ENCODE assay signal across 8 cellular contexts in genomic region chr7:40604601-40605438, GRCh38.
DNase-seq lines count a peak whose midpoint lies in the region; ATAC-seq and TF ChIP-seq lines count a peak whose summit lies in the region.

No MANE protein-coding gene starts in this region.

- DNase-seq in activated CD4-positive, alpha-beta T cell treated with anti-CD3 and anti-CD28 coated beads for 48 hours: peak; percentile 40
- no peak for DNase-seq in activated CD4-positive, alpha-beta T cell treated with anti-CD3 and anti-CD28 coated beads, Interleukin-2, amount 50 U/mL, for 1 hour
- DNase-seq in Karpas-422: peak; percentile 80
- peak in 48 of 56 donors; percentile 0 to 69 (median 26) for DNase-seq in amygdala (lab: John Stamatoyannopoulos, UW)
- peak; percentile 41 for DNase-seq in iPS DF 6.9 (ENCODE audit: low read depth, low spot score)
- DNase-seq in spleen: peak; percentile 85
- DNase-seq in SKM-1 (lab: John Stamatoyannopoulos, UW; ENCODE audit: unreplicated experiment): no peak

- no CpG with 5 or more reads among the region's 17 CpGs for WGBS in iPS DF 6.9 (ENCODE audit: insufficient coverage, insufficient read length)
- WGBS in spleen, 5 donors: 27 to 39% (median 35%) methylated on average over 14 to 17 of the region's 17 CpGs

- H3K4me1 ChIP-seq in Karpas-422 (ENCODE audit: low read length) (no peaks in the 10 kb centered on the region), iPS DF 6.9 (ENCODE audit: control insufficient read depth, insufficient read depth, low read length) (no peaks in the 10 kb centered on the region), spleen (peaks cover 0 to 3% (median 0%) of the 10 kb centered on the region in 6 donors)

- H3K27me3 ChIP-seq in Karpas-422 (ENCODE audit: low read length) (no peaks in the 10 kb centered on the region), iPS DF 6.9 (ENCODE audit: control insufficient read depth, insufficient read depth, low read length) (no peaks in the 10 kb centered on the region), spleen (replicated peaks in 1 of 7) (no peaks in the 10 kb centered on the region)

- peak; percentile 89 for ATAC-seq in GM21619 (IDR thresholded peaks at IDR 0.05; ENCODE audit: unreplicated experiment)

- TF ChIP-seq CTCF in spleen (IDR thresholded peaks at IDR 0.05 in 8 of 11, conservative IDR thresholded peaks at IDR 0.05 in 3 of 11): peak in 8 of 11 experiments; percentile 25 to 66 (median 50)

- intact Hi-C loops in spleen (cut with DNase I; ENCODE audit: low total_unique reads): no loop called here

- H3K36me3 ChIP-seq in Karpas-422 (ENCODE audit: insufficient read depth, low read length) (no peaks in the 10 kb centered on the region), iPS DF 6.9 (ENCODE audit: control insufficient read depth, insufficient read depth, low read length) (no peaks in the 10 kb centered on the region), spleen (no peaks in the 10 kb centered on the region)

- H3K79me2 ChIP-seq in Karpas-422 (ENCODE audit: low read length): no peaks in the 10 kb centered on the region

- no peak overlapping the region for H3K9ac ChIP-seq in Karpas-422 (ENCODE audit: low read length)

- H4K20me1 ChIP-seq in Karpas-422 (ENCODE audit: insufficient read depth, low read depth, low read length): no peaks in the 10 kb centered on the region

- H3K9me3 ChIP-seq in Karpas-422 (ENCODE audit: low read length): no peaks in the 10 kb centered on the region
- no peaks in the 10 kb centered on the region for H3K9me3 ChIP-seq in iPS DF 6.9 (ENCODE audit: control insufficient read depth, insufficient read depth, low read length)
- H3K9me3 ChIP-seq in spleen: peaks cover 0 to 6% (median 0%) of the 10 kb centered on the region in 8 donors

- H3K4me3 ChIP-seq in Karpas-422 (ENCODE audit: low read length) (no peak overlapping the region), iPS DF 6.9 (ENCODE audit: low read length) (no peak overlapping the region), spleen (no peak overlapping the region)

- peak overlapping the region; percentile 73 for H2AFZ ChIP-seq in Karpas-422 (ENCODE audit: low read length)

- H3K4me2 ChIP-seq in Karpas-422 (ENCODE audit: low read depth, low read length, poor library complexity, severe bottlenecking): no peak overlapping the region

- no peak for TF ChIP-seq POLR2A in spleen (IDR thresholded peaks at IDR 0.05)

- no peaks in the 10 kb centered on the region for H3K9me2 ChIP-seq in Karpas-422 (replicated peaks; ENCODE audit: insufficient read depth, low read length)

- H3K27ac ChIP-seq in Karpas-422 (ENCODE audit: low read length) (no peak overlapping the region), iPS DF 6.9 (ENCODE audit: low read length) (no peak overlapping the region), spleen (no peak overlapping the region)

Comparison
In these comparisons a context has a peak if more than half of its experiments do, and no peak if none do; other contexts are left out.
1. DNase-seq: peak in activated CD4-positive, alpha-beta T cell treated with anti-CD3 and anti-CD28 coated beads for 48 hours (single experiment), Karpas-422 (single experiment), amygdala (48 of 56), iPS DF 6.9 (single experiment) and spleen (single experiment); none in activated CD4-positive, alpha-beta T cell treated with anti-CD3 and anti-CD28 coated beads, Interleukin-2, amount 50 U/mL, for 1 hour (single experiment) and SKM-1 (single experiment).